15 cellular contexts compared by ENCODE assay signal in genomic region chr15:43868412-43868811, GRCh38.
"Had no signal": no experiment of that assay in that cellular context is flagged by ENCODE, and none has a peak within 500 bp of the region (broad histone marks: within the 10 kb centered on the region; RNA-seq: fewer than 3 reads in every experiment).

No MANE protein-coding gene starts in this region.

- H3K9me3 Mint-ChIP-seq: activated naive CD4-positive, alpha-beta T cell treated with anti-CD3 and anti-CD28 coated beads for 36 hours; activated naive CD8-positive, alpha-beta T cell treated with anti-CD3 and anti-CD28 coated beads, Interleukin-2, amount 50 U/mL, for 24 hours; activated T-helper 17 cell treated with anti-CD3 and anti-CD28 coated beads, Interleukin-2, amount 50 U/mL, for 72 hours; dendritic cell treated with granulocyte-macrophage colony-stimulating factor and Interleukin-4, amounts not matched to agents 40 ng/mL and 50 ng/mL, for 4 days; effector memory CD8-positive, alpha-beta T cell; mesothelial cell of epicardium; stimulated activated naive CD8-positive, alpha-beta T cell treated with anti-CD3 and anti-CD28 coated beads, Interleukin-15, amount 100 ng/mL, for 72 hours had no signal

- H3K36me3 Mint-ChIP-seq: mesothelial cell of epicardium had no signal

- H3K27me3 Mint-ChIP-seq: activated naive CD8-positive, alpha-beta T cell treated with anti-CD3 and anti-CD28 coated beads, Interleukin-2, amount 50 U/mL, for 24 hours; activated T-helper 17 cell treated with anti-CD3 and anti-CD28 coated beads, Interleukin-2, amount 50 U/mL, for 72 hours; dendritic cell treated with granulocyte-macrophage colony-stimulating factor and Interleukin-4, amounts not matched to agents 40 ng/mL and 50 ng/mL, for 4 days; effector memory CD8-positive, alpha-beta T cell; stimulated activated naive CD8-positive, alpha-beta T cell treated with anti-CD3 and anti-CD28 coated beads, Interleukin-15, amount 100 ng/mL, for 72 hours had no signal

- DNase-seq: activated CD4-positive, alpha-beta T cell treated with anti-CD3 and anti-CD28 coated beads, Interleukin-2, amount 50 U/mL, for 4 hours; activated naive CD4-positive, alpha-beta T cell treated with anti-CD3 and anti-CD28 coated beads for 36 hours; activated naive CD8-positive, alpha-beta T cell treated with anti-CD3 and anti-CD28 coated beads, Interleukin-2, amount 50 U/mL, for 24 hours; aorta; cerebellar nuclear complex; effector memory CD8-positive, alpha-beta T cell; islet precursor cell; stimulated activated naive CD8-positive, alpha-beta T cell treated with anti-CD3 and anti-CD28 coated beads, Interleukin-15, amount 100 ng/mL, for 72 hours; testis; upper lobe of left lung had no signal

- H3K4me3 Mint-ChIP-seq: activated naive CD4-positive, alpha-beta T cell treated with anti-CD3 and anti-CD28 coated beads for 36 hours; activated naive CD8-positive, alpha-beta T cell treated with anti-CD3 and anti-CD28 coated beads, Interleukin-2, amount 50 U/mL, for 24 hours; activated T-helper 17 cell treated with anti-CD3 and anti-CD28 coated beads, Interleukin-2, amount 50 U/mL, for 72 hours; dendritic cell treated with granulocyte-macrophage colony-stimulating factor and Interleukin-4, amounts not matched to agents 40 ng/mL and 50 ng/mL, for 4 days; effector memory CD8-positive, alpha-beta T cell; mesothelial cell of epicardium; stimulated activated naive CD8-positive, alpha-beta T cell treated with anti-CD3 and anti-CD28 coated beads, Interleukin-15, amount 100 ng/mL, for 72 hours had no signal

- H3K4me1 Mint-ChIP-seq: activated naive CD8-positive, alpha-beta T cell treated with anti-CD3 and anti-CD28 coated beads, Interleukin-2, amount 50 U/mL, for 24 hours; activated T-helper 17 cell treated with anti-CD3 and anti-CD28 coated beads, Interleukin-2, amount 50 U/mL, for 72 hours; mesothelial cell of epicardium; stimulated activated naive CD8-positive, alpha-beta T cell treated with anti-CD3 and anti-CD28 coated beads, Interleukin-15, amount 100 ng/mL, for 72 hours had no signal

- H3K27ac Mint-ChIP-seq: activated naive CD4-positive, alpha-beta T cell treated with anti-CD3 and anti-CD28 coated beads for 36 hours; activated naive CD8-positive, alpha-beta T cell treated with anti-CD3 and anti-CD28 coated beads, Interleukin-2, amount 50 U/mL, for 24 hours; activated T-helper 17 cell treated with anti-CD3 and anti-CD28 coated beads, Interleukin-2, amount 50 U/mL, for 72 hours; dendritic cell treated with granulocyte-macrophage colony-stimulating factor and Interleukin-4, amounts not matched to agents 40 ng/mL and 50 ng/mL, for 4 days; mesothelial cell of epicardium; stimulated activated naive CD8-positive, alpha-beta T cell treated with anti-CD3 and anti-CD28 coated beads, Interleukin-15, amount 100 ng/mL, for 72 hours had no signal

- ATAC-seq: activated CD4-positive, CD25-positive, alpha-beta regulatory T cell treated with anti-CD3 and anti-CD28 coated beads, Interleukin-2, amount 50 U/mL, for 24 hours; activated naive CD8-positive, alpha-beta T cell treated with anti-CD3 and anti-CD28 coated beads, Interleukin-2, amount 50 U/mL, for 24 hours; activated T-helper 17 cell treated with anti-CD3 and anti-CD28 coated beads, Interleukin-2, amount 50 U/mL, for 72 hours; effector memory CD8-positive, alpha-beta T cell; sciatic nerve; stimulated activated naive CD8-positive, alpha-beta T cell treated with anti-CD3 and anti-CD28 coated beads, Interleukin-15, amount 100 ng/mL, for 72 hours had no signal
